In genomic region chr5:150497274-150497988, GRCh38 we compare ENCODE assay signal across 8 cellular contexts. TPM values are rescaled to one million over a fixed set of nuclear protein-coding genes. Genes with fewer than 3 reads are reported as not detected.
DNase-seq lines count a peak whose midpoint lies in the region; ATAC-seq and TF ChIP-seq lines count a peak whose summit lies in the region.

No MANE protein-coding gene starts in this region.

- no peak overlapping the region for H3K4me3 ChIP-seq in epithelial cell of proximal tubule (ENCODE audit: low read depth, low read length)

- peaks cover 74% of the 10 kb centered on the region for H3K4me1 Mint-ChIP-seq in nephron progenitor cell

- DNase-seq in AG08396 (ENCODE audit: low spot score) (peak; percentile 94), NCI-H226 (peak; percentile 95), epithelial cell of proximal tubule (ENCODE audit: low read depth) (peak; percentile 66), nephron progenitor cell (peak; percentile 50), NK-92 (lab: John Stamatoyannopoulos, UW; ENCODE audit: unreplicated experiment) (no peak)

- H3K27me3 Mint-ChIP-seq in nephron progenitor cell (ENCODE audit: low read depth, poor library complexity), result no peaks in the 10 kb centered on the region

- H3K27ac Mint-ChIP-seq in nephron progenitor cell, result peak overlapping the region; percentile 95

- no peaks in the 10 kb centered on the region for H3K9me3 Mint-ChIP-seq in nephron progenitor cell

- ATAC-seq in GM18870 (IDR thresholded peaks at IDR 0.05; ENCODE audit: unreplicated experiment) (no peak), HG02840 (IDR thresholded peaks at IDR 0.05; ENCODE audit: low FRiP score, unreplicated experiment) (no peak), HG02973 (IDR thresholded peaks at IDR 0.05; ENCODE audit: unreplicated experiment) (no peak)

- TF ChIP-seq CTCF in epithelial cell of proximal tubule (conservative IDR thresholded peaks at IDR 0.05; ENCODE audit: low read depth, low read length) (no peak), nephron progenitor cell (IDR thresholded peaks at IDR 0.05) (no peak)

- peak overlapping the region; percentile 31 for H3K4me3 Mint-ChIP-seq in nephron progenitor cell

- peaks cover 17% of the 10 kb centered on the region for H3K36me3 Mint-ChIP-seq in nephron progenitor cell (ENCODE audit: low read depth)

RNA-seq across cellular contexts. Expression of gene NDST1, which starts 10.5 kb away (rescaled TPM):
- total RNA-seq in epithelial cell of proximal tubule, result 64.2 and 65.4 TPM in 2 replicates

RNA-seq across cellular contexts. Expression of gene RPS14, which starts 47.9 kb away (rescaled TPM):
- total RNA-seq in epithelial cell of proximal tubule, result 2,963 and 3,646 TPM in 2 replicates
